ENCODE assay signal across 24 cellular contexts in genomic region chr2:193796847-193797246, GRCh38.
"Had no signal": no experiment of that assay in that cellular context is flagged by ENCODE, and none has a peak within 500 bp of the region (broad histone marks: within the 10 kb centered on the region; RNA-seq: fewer than 3 reads in every experiment).

No MANE protein-coding gene starts in this region.

- H3K9me3 ChIP-seq: colonic mucosa, esophagus muscularis mucosa, esophagus squamous epithelium, gastrocnemius medialis, gastroesophageal sphincter, heart left ventricle had no signal

- H3K4me3 ChIP-seq: colonic mucosa, coronary artery, dorsolateral prefrontal cortex, esophagus muscularis mucosa, esophagus squamous epithelium, gastrocnemius medialis, gastroesophageal sphincter, heart left ventricle, heart right ventricle had no signal

- ATAC-seq: effector memory CD8-positive, alpha-beta T cell; esophagus mucosa; foreskin keratinocyte; gastrocnemius medialis; gastroesophageal sphincter; heart left ventricle; heart right ventricle had no signal

- DNase-seq: colonic mucosa; cortex of kidney; dermis blood vessel endothelial cell; dorsolateral prefrontal cortex; effector CD4-positive, alpha-beta T cell; effector CD8-positive, alpha-beta T cell; effector memory CD4-positive, alpha-beta T cell; effector memory CD8-positive, alpha-beta T cell; endodermal cell; erythroblast; esophagus squamous epithelium; foreskin fibroblast; foreskin keratinocyte; foreskin melanocyte; gastrocnemius medialis; glutamatergic neuron; head of caudate nucleus; heart left ventricle; heart right ventricle had no signal

- H3K27ac ChIP-seq: colonic mucosa, coronary artery, dorsolateral prefrontal cortex, epithelial cell of prostate, esophagus muscularis mucosa, esophagus squamous epithelium, foreskin keratinocyte, gastrocnemius medialis, gastroesophageal sphincter, heart left ventricle, heart right ventricle had no signal

- H3K36me3 ChIP-seq: colonic mucosa, esophagus muscularis mucosa, esophagus squamous epithelium, gastrocnemius medialis, gastroesophageal sphincter, heart left ventricle, heart right ventricle had no signal

- H3K27me3 ChIP-seq: colonic mucosa, dorsolateral prefrontal cortex, esophagus muscularis mucosa, esophagus squamous epithelium, foreskin keratinocyte, gastrocnemius medialis, gastroesophageal sphincter, heart left ventricle, heart right ventricle had no signal
